Comparison of ENCODE assay signal across 1 cellular context in the genomic region with DNA sequence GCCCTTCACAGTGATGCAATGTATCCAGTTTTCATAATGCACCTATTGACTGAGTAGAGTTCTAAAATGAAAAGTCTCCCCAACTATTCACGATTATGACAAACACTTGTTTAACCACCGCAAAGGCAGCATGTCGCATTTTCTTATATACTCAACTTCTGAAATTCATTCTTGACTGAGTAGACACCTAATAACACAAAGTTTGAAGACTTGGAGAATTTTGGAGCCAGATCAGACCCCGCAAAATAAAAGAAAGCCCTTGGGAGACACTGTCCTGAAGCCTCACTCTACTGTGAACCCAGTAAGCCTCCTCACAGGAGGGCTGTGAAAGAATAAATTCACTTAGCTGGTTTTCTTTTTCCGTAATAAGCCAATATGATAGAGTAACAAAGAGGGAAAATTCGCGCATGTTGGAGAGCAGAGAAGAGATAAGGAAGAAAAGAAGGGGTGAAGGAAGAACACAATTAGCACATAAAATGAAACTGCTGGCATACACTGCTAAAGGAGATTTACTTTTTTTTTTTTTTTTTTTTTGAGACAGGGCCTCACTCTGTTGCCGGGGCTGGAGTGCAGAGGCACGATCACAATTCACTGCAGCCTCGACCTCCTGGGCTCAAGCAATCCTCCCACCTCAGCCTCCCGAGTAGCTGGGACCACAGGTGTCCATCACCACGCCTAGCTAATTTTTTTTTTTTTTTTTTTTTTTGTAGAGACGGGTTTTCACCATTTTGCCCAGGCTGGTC.
TF ChIP-seq lines count a peak whose summit lies in the region.

No MANE protein-coding gene starts in this region.

TF ChIP-seq in GM12878, 131 proteins besides CTCF, POLR2A, EP300 and RAD21:
- TF ChIP-seq RUNX3 (IDR thresholded peaks at IDR 0.05; ENCODE audit: low read length) (no peak; the same call in 1 of the 2 replicates), BMI1 (IDR thresholded peaks at IDR 0.05; ENCODE audit: borderline replicate concordance) (no peak), CBFB (IDR thresholded peaks at IDR 0.05; ENCODE audit: low read depth) (0 out of 2 replicates have a peak, but pooled peaks have one; percentile 7)
TF ChIP-seq in GM12878: peak in this region for 1.
